In the genomic region with DNA sequence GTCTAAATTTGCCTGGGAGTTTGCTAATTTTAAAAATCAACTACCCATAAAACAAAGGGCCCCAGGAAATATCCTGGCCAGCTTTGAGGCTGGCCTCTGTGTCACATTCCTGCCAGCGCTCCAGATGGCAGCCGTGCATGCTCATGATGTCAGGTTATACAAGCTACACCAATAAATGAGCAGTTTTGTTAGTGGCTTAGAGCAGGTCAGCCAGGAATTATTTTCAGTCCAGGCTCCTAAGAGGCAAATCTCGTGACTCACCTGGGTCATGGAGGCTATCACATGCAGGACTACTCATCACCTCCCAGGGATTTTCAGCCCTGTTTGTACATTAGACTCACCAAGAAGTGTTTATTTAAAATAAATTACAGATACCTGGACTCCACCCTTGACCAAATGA, we compare ENCODE assay signal across 13 cellular contexts. TPM values are rescaled to one million over a fixed set of nuclear protein-coding genes. Genes with fewer than 3 reads are reported as not detected.
DNase-seq lines count a peak whose midpoint lies in the region; ATAC-seq, FAIRE-seq and TF ChIP-seq lines count a peak whose summit lies in the region.
"Had no signal": no experiment of that assay in that cellular context is flagged by ENCODE, and none has a peak within 500 bp of the region (broad histone marks: within the 10 kb centered on the region; RNA-seq: fewer than 3 reads in every experiment).

No MANE protein-coding gene starts in this region.

- H3K4me3 ChIP-seq in ascending aorta = no peak overlapping the region
- H3K4me3 ChIP-seq: GM23338, K562, skin epidermis had no signal

- H3K9me3 Mint-ChIP-seq in activated T-helper 2 cell treated with anti-CD3 and anti-CD28 coated beads, Interferon-gamma antibody, Interleukin-2, Interleukin-4, amounts not matched to agents 10 μg/mL and 5 μg/mL and 100 μg/mL, durations not matched to agents 14 hours and 24 hours and 36 hours = no peaks in the 10 kb centered on the region
- H3K9me3 Mint-ChIP-seq: activated CD4-positive, alpha-beta memory T cell treated with anti-CD3 and anti-CD28 coated beads, Interleukin-2, amount 10 ng/mL, durations not matched to agents 7 days and 5 days; GM23338; stimulated activated naive CD8-positive, alpha-beta T cell treated with anti-CD3 and anti-CD28 coated beads, Interleukin-15, Interleukin-2, amounts not matched to agents 100 ng/mL and 50 ng/mL, for 24 hours had no signal

- DNase-seq in NCI-H1417 (lab: John Stamatoyannopoulos, UW) (peak in 2 of 3 experiments; percentile 11 to 49), NCI-H1417 treated with DMSO at 0.1 percent for 48 hours (lab: John Stamatoyannopoulos, UW) (no peak), ascending aorta (ENCODE audit: low spot score in 2 of 2) (peak in 1 of 2 donors; percentile 67), left ventricle myocardium superior (peak; percentile 69), urothelium cell line (ENCODE audit: low spot score) (peak; percentile 46), NCI-H2029 (lab: John Stamatoyannopoulos, UW) (no peak)
- DNase-seq in activated T-helper 2 cell treated with anti-CD3 and anti-CD28 coated beads, Interferon-gamma antibody, Interleukin-2, Interleukin-4, amounts not matched to agents 10 μg/mL and 5 μg/mL and 100 μg/mL, durations not matched to agents 14 hours and 24 hours and 36 hours (ENCODE audit: low spot score) = no peak
- no peak for DNase-seq in activated CD4-positive, alpha-beta T cell treated with anti-CD3 and anti-CD28 coated beads for 48 hours
- DNase-seq: activated CD4-positive, alpha-beta memory T cell treated with anti-CD3 and anti-CD28 coated beads, Interleukin-2, amount 10 ng/mL, durations not matched to agents 7 days and 5 days had no signal

- no peak overlapping the region for H3K27ac Mint-ChIP-seq in activated T-helper 2 cell treated with anti-CD3 and anti-CD28 coated beads, Interferon-gamma antibody, Interleukin-2, Interleukin-4, amounts not matched to agents 10 μg/mL and 5 μg/mL and 100 μg/mL, durations not matched to agents 14 hours and 24 hours and 36 hours
- H3K27ac Mint-ChIP-seq: activated CD4-positive, alpha-beta memory T cell treated with anti-CD3 and anti-CD28 coated beads, Interleukin-2, amount 10 ng/mL, durations not matched to agents 7 days and 5 days; GM23338; stimulated activated naive CD8-positive, alpha-beta T cell treated with anti-CD3 and anti-CD28 coated beads, Interleukin-15, Interleukin-2, amounts not matched to agents 100 ng/mL and 50 ng/mL, for 24 hours had no signal

- ATAC-seq in left ventricle myocardium superior = peak; percentile 96
- ATAC-seq: GM23338, K562 had no signal

- peaks cover 0 to 5% of the 10 kb centered on the region in 2 donors for H3K36me3 ChIP-seq in ascending aorta

- H3K27me3 ChIP-seq in ascending aorta = no peaks in the 10 kb centered on the region

- H3K4me1 ChIP-seq in ascending aorta = peaks cover 0 to 4% of the 10 kb centered on the region in 2 donors

- no peak for TF ChIP-seq CTCF in ascending aorta (IDR thresholded peaks at IDR 0.05)

- intact Hi-C loops in ascending aorta (cut with DNase I) (no loop called here), left ventricle myocardium superior (cut with micrococcal nuclease) (no loop called here)
- intact Hi-C loops in activated T-helper 2 cell treated with anti-CD3 and anti-CD28 coated beads, Interferon-gamma antibody, Interleukin-2, Interleukin-4, amounts not matched to agents 10 μg/mL and 5 μg/mL and 100 μg/mL, durations not matched to agents 14 hours and 24 hours and 36 hours (cut with micrococcal nuclease) = no loop called here

- peak overlapping the region; percentile 15 to 64 for H3K27ac ChIP-seq in ascending aorta
- H3K27ac ChIP-seq: skin epidermis had no signal

- H3K4me3 Mint-ChIP-seq in activated T-helper 2 cell treated with anti-CD3 and anti-CD28 coated beads, Interferon-gamma antibody, Interleukin-2, Interleukin-4, amounts not matched to agents 10 μg/mL and 5 μg/mL and 100 μg/mL, durations not matched to agents 14 hours and 24 hours and 36 hours (ENCODE audit: low read depth) = no peak overlapping the region
- H3K4me3 Mint-ChIP-seq: activated CD4-positive, alpha-beta memory T cell treated with anti-CD3 and anti-CD28 coated beads, Interleukin-2, amount 10 ng/mL, durations not matched to agents 7 days and 5 days; GM23338; stimulated activated naive CD8-positive, alpha-beta T cell treated with anti-CD3 and anti-CD28 coated beads, Interleukin-15, Interleukin-2, amounts not matched to agents 100 ng/mL and 50 ng/mL, for 24 hours had no signal

- H3K27me3 Mint-ChIP-seq in activated T-helper 2 cell treated with anti-CD3 and anti-CD28 coated beads, Interferon-gamma antibody, Interleukin-2, Interleukin-4, amounts not matched to agents 10 μg/mL and 5 μg/mL and 100 μg/mL, durations not matched to agents 14 hours and 24 hours and 36 hours (ENCODE audit: low read depth) = no peaks in the 10 kb centered on the region
- H3K27me3 Mint-ChIP-seq: activated CD4-positive, alpha-beta memory T cell treated with anti-CD3 and anti-CD28 coated beads, Interleukin-2, amount 10 ng/mL, durations not matched to agents 7 days and 5 days; stimulated activated naive CD8-positive, alpha-beta T cell treated with anti-CD3 and anti-CD28 coated beads, Interleukin-15, Interleukin-2, amounts not matched to agents 100 ng/mL and 50 ng/mL, for 24 hours had no signal

- H3K4me1 Mint-ChIP-seq in activated T-helper 2 cell treated with anti-CD3 and anti-CD28 coated beads, Interferon-gamma antibody, Interleukin-2, Interleukin-4, amounts not matched to agents 10 μg/mL and 5 μg/mL and 100 μg/mL, durations not matched to agents 14 hours and 24 hours and 36 hours (ENCODE audit: low read depth) = peaks cover 3% of the 10 kb centered on the region

- peaks cover 29% of the 10 kb centered on the region for H3K36me3 Mint-ChIP-seq in activated T-helper 2 cell treated with anti-CD3 and anti-CD28 coated beads, Interferon-gamma antibody, Interleukin-2, Interleukin-4, amounts not matched to agents 10 μg/mL and 5 μg/mL and 100 μg/mL, durations not matched to agents 14 hours and 24 hours and 36 hours (ENCODE audit: low read depth)

- FAIRE-seq in urothelium cell line (lab: Jason Lieb, UNC) = no peak
- FAIRE-seq: K562 had no signal

- no peaks in the 10 kb centered on the region for H3K9me3 ChIP-seq in ascending aorta

RNA-seq across cellular contexts. Expression of a gene that starts 31.7 kb away (rescaled TPM):
- total RNA-seq in ascending aorta (9.6 TPM), left ventricle myocardium superior (6.0 TPM)
- 29.6 and 31.2 TPM in 2 replicates for total RNA-seq in activated T-helper 2 cell treated with anti-CD3 and anti-CD28 coated beads, Interferon-gamma antibody, Interleukin-2, Interleukin-4, amounts not matched to agents 10 μg/mL and 5 μg/mL and 100 μg/mL, durations not matched to agents 14 hours and 24 hours and 36 hours

Comparison
In these comparisons a context has a peak if more than half of its experiments do, and no peak if none do; other contexts are left out.
1. DNase-seq: peak in NCI-H1417 (2 of 3), left ventricle myocardium superior (single experiment) and urothelium cell line (single experiment); none in NCI-H1417 treated with DMSO at 0.1 percent for 48 hours (single experiment), NCI-H2029 (single experiment), activated T-helper 2 cell treated with anti-CD3 and anti-CD28 coated beads, Interferon-gamma antibody, Interleukin-2, Interleukin-4, amounts not matched to agents 10 μg/mL and 5 μg/mL and 100 μg/mL, durations not matched to agents 14 hours and 24 hours and 36 hours (single experiment) and activated CD4-positive, alpha-beta T cell treated with anti-CD3 and anti-CD28 coated beads for 48 hours (single experiment).